ENCODE assay signal across 15 cellular contexts in genomic region chr1:59132353-59132752, GRCh38.
"Had no signal": no experiment of that assay in that cellular context is flagged by ENCODE, and none has a peak within 500 bp of the region (broad histone marks: within the 10 kb centered on the region; RNA-seq: fewer than 3 reads in every experiment).

No MANE protein-coding gene starts in this region.

- H3K36me3 ChIP-seq: tibial nerve, vagina had no signal

- H3K4me1 ChIP-seq: tibial nerve, vagina had no signal

- ATAC-seq: foreskin keratinocyte; naive thymus-derived CD8-positive, alpha-beta T cell had no signal

- H3K9me3 ChIP-seq: tibial nerve, vagina had no signal

- H3K27me3 ChIP-seq: foreskin keratinocyte, tibial nerve, vagina had no signal

- DNase-seq: activated CD4-positive, alpha-beta T cell treated with anti-CD3 and anti-CD28 coated beads, Interleukin-2, amount 10 ng/mL, durations not matched to agents 7 days and 5 days; activated CD4-positive, CD25-positive, alpha-beta regulatory T cell; activated naive CD4-positive, alpha-beta T cell; foreskin keratinocyte; glutamatergic neuron; naive thymus-derived CD8-positive, alpha-beta T cell; occipital lobe; right cardiac atrium; stimulated activated CD4-positive, alpha-beta T cell treated with anti-CD3 and anti-CD28 coated beads, Interleukin-15, amount 100 ng/mL, for 24 hours; stimulated activated CD4-positive, alpha-beta T cell treated with anti-CD3 and anti-CD28 coated beads, Interleukin-4, amount 100 ng/mL, for 24 hours; stimulated activated naive CD4-positive, alpha-beta T cell had no signal

- H3K4me3 ChIP-seq: lung, skin epidermis, tibial nerve, vagina had no signal

- H3K27ac ChIP-seq: foreskin keratinocyte, skin epidermis, tibial nerve, vagina had no signal
